2 cellular contexts compared by ENCODE assay signal in genomic region chr4:37667197-37668100, GRCh38.
TF ChIP-seq lines count a peak whose summit lies in the region.

No MANE protein-coding gene starts in this region.

TF ChIP-seq in HepG2, 621 proteins besides CTCF, POLR2A, EP300 and RAD21:
- TF ChIP-seq KDM1A (CRISPR knock-in tag; IDR thresholded peaks at IDR 0.05), result peak; percentile 37; the same call in 1 of the 2 replicates
- TF ChIP-seq ZNF275 (CRISPR knock-in tag; IDR thresholded peaks at IDR 0.05; ENCODE audit: borderline replicate concordance), result no peak
- no peak for TF ChIP-seq ZBTB1 (CRISPR knock-in tag; IDR thresholded peaks at IDR 0.05; ENCODE audit: borderline replicate concordance)
- peak; percentile 87; the same call in 1 of the 2 replicates for TF ChIP-seq ZNF768 (CRISPR knock-in tag; IDR thresholded peaks at IDR 0.05)
- no peak for TF ChIP-seq PRMT3 (CRISPR knock-in tag; IDR thresholded peaks at IDR 0.05; ENCODE audit: borderline replicate concordance, low read depth)
- no peak for TF ChIP-seq PHB2 (IDR thresholded peaks at IDR 0.05; ENCODE audit: partially characterized antibody)
- TF ChIP-seq PAXIP1 (CRISPR knock-in tag; conservative IDR thresholded peaks at IDR 0.05), result no peak
- no peak for TF ChIP-seq SNAPC5 (CRISPR knock-in tag; IDR thresholded peaks at IDR 0.05; ENCODE audit: borderline replicate concordance)

TF ChIP-seq in GM12891, 5 proteins besides CTCF, POLR2A, EP300 and RAD21:
- no peak for TF ChIP-seq POU2F2 (IDR thresholded peaks at IDR 0.05; ENCODE audit: low read depth, low read length)
- TF ChIP-seq POLR2AphosphoS5 (IDR thresholded peaks at IDR 0.05; ENCODE audit: low read depth, low read length), result no peak
- no peak for TF ChIP-seq PAX5 (IDR thresholded peaks at IDR 0.05; ENCODE audit: insufficient read depth, low read length, severe bottlenecking)
- no peak for TF ChIP-seq TAF1 (IDR thresholded peaks at IDR 0.05; ENCODE audit: low read depth, low read length)
- TF ChIP-seq SPI1 (IDR thresholded peaks at IDR 0.05; ENCODE audit: low read depth, low read length), result no peak
TF ChIP-seq in GM12891: peak in this region for 0.
